16 cellular contexts compared by ENCODE assay signal in genomic region chr11:61551630-61552029, GRCh38. TPM values are rescaled to one million over a fixed set of nuclear protein-coding genes. Genes with fewer than 3 reads are reported as not detected.
DNase-seq lines count a peak whose midpoint lies in the region; ATAC-seq, FAIRE-seq and TF ChIP-seq lines count a peak whose summit lies in the region.
"Had no signal": no experiment of that assay in that cellular context is flagged by ENCODE, and none has a peak within 500 bp of the region (broad histone marks: within the 10 kb centered on the region; RNA-seq: fewer than 3 reads in every experiment).

No MANE protein-coding gene starts in this region.

- no peak; the same call in 2 of the 3 replicates for ATAC-seq in SK-N-SH treated with all-trans-retinoic acid at 6 μM for 48 hours
- ATAC-seq: activated T-helper 17 cell treated with anti-CD3 and anti-CD28 coated beads, Interleukin-2, amount 50 U/mL, for 72 hours; gastrocnemius medialis had no signal

- intact Hi-C loops in left ventricle myocardium inferior (cut with micrococcal nuclease) = no loop called here

- H3K36me3 Mint-ChIP-seq in astrocyte (ENCODE audit: low read depth, unreplicated experiment) = no peaks in the 10 kb centered on the region

- H3K4me3 ChIP-seq in SK-N-SH (ENCODE audit: low read depth in 2 of 2, low read length in 1 of 2) = no peak overlapping the region
- no peak overlapping the region for H3K4me3 ChIP-seq in astrocyte (ENCODE audit: insufficient read depth, low read depth, low read length)
- H3K4me3 ChIP-seq in left ventricle myocardium inferior = peak overlapping the region; percentile 46
- H3K4me3 ChIP-seq: colonic mucosa, gastrocnemius medialis had no signal

- peaks cover 10% of the 10 kb centered on the region for H3K4me1 Mint-ChIP-seq in astrocyte (ENCODE audit: low read depth, unreplicated experiment)

- POLR2A ChIA-PET in SK-N-SH (lab: Yijun Ruan, JAX) = interaction anchor here (1.4 kb wide), 1 partner anchor 10 kb away, joined by 4 read pairs; no protein-coding TSS in a partner anchor

- H4K20me1 ChIP-seq in SK-N-SH (ENCODE audit: insufficient read depth) = no peaks in the 10 kb centered on the region
- H4K20me1 ChIP-seq in astrocyte (ENCODE audit: insufficient read depth, low read length) = peaks cover 7% of the 10 kb centered on the region

- no peak overlapping the region for H3K4me3 Mint-ChIP-seq in astrocyte (ENCODE audit: unreplicated experiment)
- H3K4me3 Mint-ChIP-seq: activated T-helper 17 cell treated with anti-CD3 and anti-CD28 coated beads, Interleukin-2, amount 50 U/mL, for 72 hours had no signal

- H3K9me2 ChIP-seq in SK-N-SH = no peaks in the 10 kb centered on the region

- H3K36me3 ChIP-seq in SK-N-SH (replicated peaks in 1 of 2; ENCODE audit: control insufficient read depth in 1 of 2, insufficient read depth in 2 of 2, low read length in 1 of 2) (no peaks in the 10 kb centered on the region), astrocyte (ENCODE audit: insufficient read depth, low read length) (no peaks in the 10 kb centered on the region), left ventricle myocardium inferior (no peaks in the 10 kb centered on the region)
- H3K36me3 ChIP-seq: colonic mucosa, gastrocnemius medialis had no signal

- no peaks in the 10 kb centered on the region for H3K9me3 ChIP-seq in SK-N-SH
- no peaks in the 10 kb centered on the region for H3K9me3 ChIP-seq in astrocyte (ENCODE audit: insufficient read depth, low read depth, low read length)
- no peaks in the 10 kb centered on the region for H3K9me3 ChIP-seq in left ventricle myocardium inferior (replicated peaks)
- H3K9me3 ChIP-seq: colonic mucosa, gastrocnemius medialis had no signal

- no peak for FAIRE-seq in astrocyte (lab: Jason Lieb, UNC)
- FAIRE-seq in urothelium cell line (lab: Jason Lieb, UNC) = no peak

- TF ChIP-seq RAD21 in SK-N-SH (IDR thresholded peaks at IDR 0.05; ENCODE audit: low read length) = no peak

- H3F3A ChIP-seq in SK-N-SH (replicated peaks; ENCODE audit: insufficient read depth) = no peaks in the 10 kb centered on the region

- no peak for TF ChIP-seq CTCF in SK-N-SH (IDR thresholded peaks at IDR 0.05)
- TF ChIP-seq CTCF in astrocyte (IDR thresholded peaks at IDR 0.05; ENCODE audit: insufficient read depth, low read depth, low read length) = no peak
- no peak for TF ChIP-seq CTCF in left ventricle myocardium inferior (IDR thresholded peaks at IDR 0.05; ENCODE audit: borderline replicate concordance)

- H3K4me2 ChIP-seq in SK-N-SH (no peak overlapping the region), astrocyte (ENCODE audit: low read length) (peak overlapping the region; percentile 35)

- peaks cover 63% of the 10 kb centered on the region for H3K27me3 Mint-ChIP-seq in astrocyte (ENCODE audit: low read depth, unreplicated experiment)

- H3K79me2 ChIP-seq in SK-N-SH (ENCODE audit: insufficient read depth) (no peaks in the 10 kb centered on the region), astrocyte (ENCODE audit: insufficient read depth, low read length) (no peaks in the 10 kb centered on the region)

- H3K27ac Mint-ChIP-seq in astrocyte (ENCODE audit: unreplicated experiment) = no peak overlapping the region
- H3K27ac Mint-ChIP-seq: activated T-helper 17 cell treated with anti-CD3 and anti-CD28 coated beads, Interleukin-2, amount 50 U/mL, for 72 hours had no signal

- H3K27me3 ChIP-seq in SK-N-SH (ENCODE audit: insufficient read depth) (peaks cover 31% of the 10 kb centered on the region), astrocyte (ENCODE audit: insufficient read depth, low read length) (peaks cover 34% of the 10 kb centered on the region), left ventricle myocardium inferior (ENCODE audit: low read depth) (peaks cover 15% of the 10 kb centered on the region)

- H3K27ac ChIP-seq in SK-N-SH (ENCODE audit: low read depth in 2 of 2, low read length in 1 of 2) (peak overlapping the region in 1 of 2 experiments; percentile 3; a peak in 1 of 4 replicates), astrocyte (ENCODE audit: low read depth, low read length) (no peak overlapping the region), left ventricle myocardium inferior (replicated peaks) (peak overlapping the region; percentile 92)
- H3K27ac ChIP-seq: colonic mucosa, gastrocnemius medialis had no signal

- TF ChIP-seq EP300 in SK-N-SH (IDR thresholded peaks at IDR 0.05; ENCODE audit: borderline replicate concordance in 1 of 2, low read depth in 1 of 2, low read length in 1 of 2) = no peak

- CTCF ChIA-PET in SK-N-SH (lab: Yijun Ruan, JAX) = interaction anchor here (0.7 to 3.8 kb wide), 8 partner anchors 16 to 106 kb away, joined by 3 to 26 read pairs (median 6); no protein-coding TSS in a partner anchor

- WGBS in SK-N-SH (ENCODE audit: low lambda C conversion rate) = 71% methylated on average over 1 of the region's 12 CpGs

- DNase-seq in SK-N-SH (peak; percentile 60), astrocyte (ENCODE audit: low read depth) (peak; percentile 38), left ventricle myocardium inferior (peak; percentile 83), urothelium cell line (ENCODE audit: low spot score) (peak; percentile 66), NCI-H524 treated with DMSO at 0.1 percent for 48 hours (lab: John Stamatoyannopoulos, UW) (no peak), T1000 (lab: John Stamatoyannopoulos, UW) (no peak)
- no peak for DNase-seq in activated CD4-positive, alpha-beta T cell treated with anti-CD3 and anti-CD28 coated beads for 4 hours
- DNase-seq: 8988T; activated CD4-positive, alpha-beta T cell treated with anti-CD3 and anti-CD28 coated beads for 48 hours; colonic mucosa; gastrocnemius medialis; NCI-H82; stimulated activated CD4-positive, alpha-beta T cell treated with anti-CD3 and anti-CD28 coated beads, Interleukin-4, amount 100 ng/mL, for 1 hour had no signal

- H3K9me3 Mint-ChIP-seq in astrocyte (ENCODE audit: unreplicated experiment) = peaks cover 4% of the 10 kb centered on the region
- H3K9me3 Mint-ChIP-seq: activated T-helper 17 cell treated with anti-CD3 and anti-CD28 coated beads, Interleukin-2, amount 50 U/mL, for 72 hours had no signal

- H3K4me1 ChIP-seq in SK-N-SH (ENCODE audit: control insufficient read depth in 1 of 2, insufficient read depth in 2 of 2, low read depth in 1 of 2, low read length in 1 of 2) (peaks cover 0 to 63% of the 10 kb centered on the region in 2 experiments; a peak in 1 of 4 replicates), astrocyte (ENCODE audit: insufficient read depth, low read length) (peaks cover 8% of the 10 kb centered on the region), left ventricle myocardium inferior (peaks cover 48% of the 10 kb centered on the region)
- H3K4me1 ChIP-seq: colonic mucosa, gastrocnemius medialis had no signal

- no peak overlapping the region for H2AFZ ChIP-seq in SK-N-SH (ENCODE audit: low read depth)
- H2AFZ ChIP-seq in astrocyte (ENCODE audit: low read depth, low read length) = peak overlapping the region; percentile 42

- no peak overlapping the region for H3K9ac ChIP-seq in SK-N-SH
- H3K9ac ChIP-seq in astrocyte (ENCODE audit: low read length) = no peak overlapping the region

TF ChIP-seq in SK-N-SH, 30 proteins besides CTCF, POLR2A, EP300 and RAD21 (continues in another document):
- no peak for TF ChIP-seq NRF1 (IDR thresholded peaks at IDR 0.05; ENCODE audit: low read depth, low read length)
- TF ChIP-seq TCF12 (IDR thresholded peaks at IDR 0.05) = no peak
- no peak for TF ChIP-seq MXI1 (IDR thresholded peaks at IDR 0.05; ENCODE audit: low read depth, low read length)
- no peak for TF ChIP-seq EZH2phosphoT487 (IDR thresholded peaks at IDR 0.05; ENCODE audit: borderline replicate concordance, low read depth)
- no peak for TF ChIP-seq RCOR1 (IDR thresholded peaks at IDR 0.05; ENCODE audit: low read length)
- no peak for TF ChIP-seq POLR2AphosphoS5 (IDR thresholded peaks at IDR 0.05; ENCODE audit: low read depth, low read length)
- no peak for TF ChIP-seq USF1 (IDR thresholded peaks at IDR 0.05; ENCODE audit: borderline replicate concordance, low read depth)

TF ChIP-seq in SK-N-SH treated with all-trans-retinoic acid at 6 μM for 48 hours, 23 proteins besides CTCF, POLR2A, EP300 and RAD21 (continues in another document):
- TF ChIP-seq ESRRG (CRISPR knock-in tag; IDR thresholded peaks at IDR 0.05) (no peak), OSR1 (CRISPR knock-in tag; IDR thresholded peaks at IDR 0.05) (no peak), GLIS3 (CRISPR knock-in tag; IDR thresholded peaks at IDR 0.05) (no peak), TCF4 (CRISPR knock-in tag; IDR thresholded peaks at IDR 0.05; ENCODE audit: borderline replicate concordance) (no peak), TSHZ2 (CRISPR knock-in tag; IDR thresholded peaks at IDR 0.05) (no peak), ZNF70 (CRISPR knock-in tag; IDR thresholded peaks at IDR 0.05) (no peak), ISL1 (CRISPR knock-in tag; IDR thresholded peaks at IDR 0.05) (no peak)

RNA-seq across cellular contexts. Expression of gene SYT7, which starts 29.2 kb away (rescaled TPM):
- polyA plus RNA-seq in SK-N-SH (2012; rRNA removed) = 1.1 and 1.4 TPM in 2 replicates
- polyA plus RNA-seq in SK-N-SH (2012; cell fraction: cytosol; rRNA removed) = 1.5 and 3.4 TPM in 2 replicates
- 1.9 and 3.2 TPM in 2 replicates for polyA plus RNA-seq in SK-N-SH (2012; cell fraction: nucleus; rRNA removed)
- total RNA-seq in astrocyte = 3.7 and 3.8 TPM in 2 replicates
- 18.9 TPM for total RNA-seq in left ventricle myocardium inferior

RNA-seq across cellular contexts. Expression of gene LRRC10B, which starts 43.1 kb away (rescaled TPM):
- 0.11 TPM in 1 of 2 replicates, not detected in the other for polyA plus RNA-seq in SK-N-SH (2012; rRNA removed)
- 0.03 and 0.12 TPM in 2 replicates for polyA plus RNA-seq in SK-N-SH (2012; cell fraction: cytosol; rRNA removed)
- 0.02 and 0.08 TPM in 2 replicates for polyA plus RNA-seq in SK-N-SH (2012; cell fraction: nucleus; rRNA removed)
- 0.09 and 0.12 TPM in 2 replicates for total RNA-seq in astrocyte
- total RNA-seq in left ventricle myocardium inferior = 0.88 TPM
- total RNA-seq: activated T-helper 17 cell treated with anti-CD3 and anti-CD28 coated beads, Interleukin-2, amount 50 U/mL, for 72 hours; osteocyte had no signal

Comparison
In these comparisons a context has a peak if more than half of its experiments do, and no peak if none do; other contexts are left out.
1. DNase-seq: peak in SK-N-SH (single experiment), astrocyte (single experiment), left ventricle myocardium inferior (single experiment) and urothelium cell line (single experiment); none in NCI-H524 treated with DMSO at 0.1 percent for 48 hours (single experiment), activated CD4-positive, alpha-beta T cell treated with anti-CD3 and anti-CD28 coated beads for 4 hours (0 of 2) and T1000 (single experiment).